ENCODE assay signal across 1 cellular context in the genomic region with DNA sequence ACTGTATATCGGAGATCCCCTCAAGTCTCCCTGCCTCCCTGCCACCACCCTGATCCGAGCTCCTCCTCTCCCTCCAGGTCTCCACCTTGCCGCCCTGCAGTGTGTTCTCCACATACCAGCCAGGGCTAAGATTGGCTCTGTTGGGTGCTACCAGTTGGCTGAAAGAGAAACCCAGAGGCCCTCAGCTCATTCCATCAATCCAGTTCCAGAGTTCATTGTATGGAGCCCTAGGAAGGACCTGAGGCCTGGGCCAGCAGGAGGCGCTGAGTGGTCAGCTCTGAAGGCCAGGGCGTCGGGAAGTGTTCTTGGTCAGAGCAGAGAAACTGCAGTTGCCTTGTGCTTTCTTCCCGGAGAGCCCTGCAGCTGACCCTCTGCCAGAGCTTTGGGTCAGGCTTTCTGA.
TF ChIP-seq lines count a peak whose summit lies in the region.

No MANE protein-coding gene starts in this region.

TF ChIP-seq in K562, 482 proteins besides CTCF, POLR2A, EP300 and RAD21 (continues in another document):
- TF ChIP-seq SP1 (CRISPR knock-in tag; IDR thresholded peaks at IDR 0.05) (no peak), E4F1 (CRISPR knock-in tag; IDR thresholded peaks at IDR 0.05; ENCODE audit: borderline replicate concordance) (no peak), CHD2 (IDR thresholded peaks at IDR 0.05; ENCODE audit: low read depth, low read length) (0 out of 2 replicates have a peak, but pooled peaks have one; percentile 11), ATF3 (IDR thresholded peaks at IDR 0.05) (no peak), ATF3 (CRISPR knock-in tag; conservative IDR thresholded peaks at IDR 0.05) (peak; percentile 82), NEUROD1 (IDR thresholded peaks at IDR 0.05; ENCODE audit: borderline replicate concordance, low read depth, low read length, partially characterized antibody) (no peak), SNIP1 (IDR thresholded peaks at IDR 0.05; ENCODE audit: low read depth) (no peak), JUN (IDR thresholded peaks at IDR 0.05; ENCODE audit: borderline replicate concordance, low read depth, low read length) (peak; percentile 58; the same call in 1 of the 2 replicates), JUN (CRISPR knock-in tag; IDR thresholded peaks at IDR 0.05; ENCODE audit: borderline replicate concordance) (no peak), MAFK (IDR thresholded peaks at IDR 0.05; ENCODE audit: low read length) (peak; percentile 46; the same call in 1 of the 2 replicates), E2F1 (CRISPR knock-in tag; IDR thresholded peaks at IDR 0.05) (peak; percentile 77; the same call in 1 of the 2 replicates), ZNF384 (IDR thresholded peaks at IDR 0.05; ENCODE audit: low read depth, low read length) (peak; percentile 76), RCOR1 (IDR thresholded peaks at IDR 0.05; ENCODE audit: borderline replicate concordance in 1 of 2, low read depth in 2 of 2, low read length in 2 of 2) (peak in 1 of 2 experiments; percentile 92; a peak in 2 of 4 replicates), STAT6 (CRISPR knock-in tag; IDR thresholded peaks at IDR 0.05) (peak; percentile 59; the same call in 1 of the 2 replicates), TBL1XR1 (IDR thresholded peaks at IDR 0.05; ENCODE audit: low read length in 2 of 2) (peak; percentile 49 to 75; a peak in 2 of 4 replicates), SMC3 (conservative IDR thresholded peaks at IDR 0.05; ENCODE audit: insufficient read depth, low read depth, low read length) (peak; percentile 97), UBTF (IDR thresholded peaks at IDR 0.05; ENCODE audit: borderline replicate concordance in 1 of 2, low read depth in 2 of 2, low read length in 2 of 2) (peak in 1 of 2 experiments; percentile 86; a peak in 2 of 4 replicates), HMGXB4 (CRISPR knock-in tag; IDR thresholded peaks at IDR 0.05) (peak; percentile 96; the same call in 1 of the 2 replicates), ZC3H11A (IDR thresholded peaks at IDR 0.05; ENCODE audit: low read depth, low read length) (0 out of 2 replicates have a peak, but pooled peaks have one; percentile 23), TFAP4 (CRISPR knock-in tag; IDR thresholded peaks at IDR 0.05; ENCODE audit: borderline replicate concordance) (no peak)
- TF ChIP-seq, protein P1, sequence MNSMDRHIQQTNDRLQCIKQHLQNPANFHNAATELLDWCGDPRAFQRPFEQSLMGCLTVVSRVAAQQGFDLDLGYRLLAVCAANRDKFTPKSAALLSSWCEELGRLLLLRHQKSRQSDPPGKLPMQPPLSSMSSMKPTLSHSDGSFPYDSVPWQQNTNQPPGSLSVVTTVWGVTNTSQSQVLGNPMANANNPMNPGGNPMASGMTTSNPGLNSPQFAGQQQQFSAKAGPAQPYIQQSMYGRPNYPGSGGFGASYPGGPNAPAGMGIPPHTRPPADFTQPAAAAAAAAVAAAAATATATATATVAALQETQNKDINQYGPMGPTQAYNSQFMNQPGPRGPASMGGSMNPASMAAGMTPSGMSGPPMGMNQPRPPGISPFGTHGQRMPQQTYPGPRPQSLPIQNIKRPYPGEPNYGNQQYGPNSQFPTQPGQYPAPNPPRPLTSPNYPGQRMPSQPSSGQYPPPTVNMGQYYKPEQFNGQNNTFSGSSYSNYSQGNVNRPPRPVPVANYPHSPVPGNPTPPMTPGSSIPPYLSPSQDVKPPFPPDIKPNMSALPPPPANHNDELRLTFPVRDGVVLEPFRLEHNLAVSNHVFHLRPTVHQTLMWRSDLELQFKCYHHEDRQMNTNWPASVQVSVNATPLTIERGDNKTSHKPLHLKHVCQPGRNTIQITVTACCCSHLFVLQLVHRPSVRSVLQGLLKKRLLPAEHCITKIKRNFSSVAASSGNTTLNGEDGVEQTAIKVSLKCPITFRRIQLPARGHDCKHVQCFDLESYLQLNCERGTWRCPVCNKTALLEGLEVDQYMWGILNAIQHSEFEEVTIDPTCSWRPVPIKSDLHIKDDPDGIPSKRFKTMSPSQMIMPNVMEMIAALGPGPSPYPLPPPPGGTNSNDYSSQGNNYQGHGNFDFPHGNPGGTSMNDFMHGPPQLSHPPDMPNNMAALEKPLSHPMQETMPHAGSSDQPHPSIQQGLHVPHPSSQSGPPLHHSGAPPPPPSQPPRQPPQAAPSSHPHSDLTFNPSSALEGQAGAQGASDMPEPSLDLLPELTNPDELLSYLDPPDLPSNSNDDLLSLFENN (IDR thresholded peaks at IDR 0.05; ENCODE audit: low read depth in 2 of 2, low read length in 2 of 2): 0 out of 4 replicates have a peak, but pooled peaks of 1 of the 2 experiments have one; percentile 70
- TF ChIP-seq, protein P2, sequence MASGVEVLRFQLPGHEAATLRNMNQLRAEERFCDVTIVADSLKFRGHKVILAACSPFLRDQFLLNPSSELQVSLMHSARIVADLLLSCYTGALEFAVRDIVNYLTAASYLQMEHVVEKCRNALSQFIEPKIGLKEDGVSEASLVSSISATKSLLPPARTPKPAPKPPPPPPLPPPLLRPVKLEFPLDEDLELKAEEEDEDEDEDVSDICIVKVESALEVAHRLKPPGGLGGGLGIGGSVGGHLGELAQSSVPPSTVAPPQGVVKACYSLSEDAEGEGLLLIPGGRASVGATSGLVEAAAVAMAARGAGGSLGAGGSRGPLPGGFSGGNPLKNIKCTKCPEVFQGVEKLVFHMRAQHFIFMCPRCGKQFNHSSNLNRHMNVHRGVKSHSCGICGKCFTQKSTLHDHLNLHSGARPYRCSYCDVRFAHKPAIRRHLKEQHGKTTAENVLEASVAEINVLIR (CRISPR knock-in tag; IDR thresholded peaks at IDR 0.05): no peak
- TF ChIP-seq, protein P3, sequence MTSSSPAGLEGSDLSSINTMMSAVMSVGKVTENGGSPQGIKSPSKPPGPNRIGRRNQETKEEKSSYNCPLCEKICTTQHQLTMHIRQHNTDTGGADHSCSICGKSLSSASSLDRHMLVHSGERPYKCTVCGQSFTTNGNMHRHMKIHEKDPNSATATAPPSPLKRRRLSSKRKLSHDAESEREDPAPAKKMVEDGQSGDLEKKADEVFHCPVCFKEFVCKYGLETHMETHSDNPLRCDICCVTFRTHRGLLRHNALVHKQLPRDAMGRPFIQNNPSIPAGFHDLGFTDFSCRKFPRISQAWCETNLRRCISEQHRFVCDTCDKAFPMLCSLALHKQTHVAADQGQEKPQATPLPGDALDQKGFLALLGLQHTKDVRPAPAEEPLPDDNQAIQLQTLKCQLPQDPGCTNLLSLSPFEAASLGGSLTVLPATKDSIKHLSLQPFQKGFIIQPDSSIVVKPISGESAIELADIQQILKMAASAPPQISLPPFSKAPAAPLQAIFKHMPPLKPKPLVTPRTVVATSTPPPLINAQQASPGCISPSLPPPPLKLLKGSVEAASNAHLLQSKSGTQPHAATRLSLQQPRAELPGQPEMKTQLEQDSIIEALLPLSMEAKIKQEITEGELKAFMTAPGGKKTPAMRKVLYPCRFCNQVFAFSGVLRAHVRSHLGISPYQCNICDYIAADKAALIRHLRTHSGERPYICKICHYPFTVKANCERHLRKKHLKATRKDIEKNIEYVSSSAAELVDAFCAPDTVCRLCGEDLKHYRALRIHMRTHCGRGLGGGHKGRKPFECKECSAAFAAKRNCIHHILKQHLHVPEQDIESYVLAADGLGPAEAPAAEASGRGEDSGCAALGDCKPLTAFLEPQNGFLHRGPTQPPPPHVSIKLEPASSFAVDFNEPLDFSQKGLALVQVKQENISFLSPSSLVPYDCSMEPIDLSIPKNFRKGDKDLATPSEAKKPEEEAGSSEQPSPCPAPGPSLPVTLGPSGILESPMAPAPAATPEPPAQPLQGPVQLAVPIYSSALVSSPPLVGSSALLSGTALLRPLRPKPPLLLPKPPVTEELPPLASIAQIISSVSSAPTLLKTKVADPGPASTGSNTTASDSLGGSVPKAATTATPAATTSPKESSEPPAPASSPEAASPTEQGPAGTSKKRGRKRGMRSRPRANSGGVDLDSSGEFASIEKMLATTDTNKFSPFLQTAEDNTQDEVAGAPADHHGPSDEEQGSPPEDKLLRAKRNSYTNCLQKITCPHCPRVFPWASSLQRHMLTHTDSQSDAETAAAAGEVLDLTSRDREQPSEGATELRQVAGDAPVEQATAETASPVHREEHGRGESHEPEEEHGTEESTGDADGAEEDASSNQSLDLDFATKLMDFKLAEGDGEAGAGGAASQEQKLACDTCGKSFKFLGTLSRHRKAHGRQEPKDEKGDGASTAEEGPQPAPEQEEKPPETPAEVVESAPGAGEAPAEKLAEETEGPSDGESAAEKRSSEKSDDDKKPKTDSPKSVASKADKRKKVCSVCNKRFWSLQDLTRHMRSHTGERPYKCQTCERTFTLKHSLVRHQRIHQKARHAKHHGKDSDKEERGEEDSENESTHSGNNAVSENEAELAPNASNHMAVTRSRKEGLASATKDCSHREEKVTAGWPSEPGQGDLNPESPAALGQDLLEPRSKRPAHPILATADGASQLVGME (CRISPR knock-in tag; IDR thresholded peaks at IDR 0.05): no peak
